22 cellular contexts compared by ENCODE assay signal in the genomic region with DNA sequence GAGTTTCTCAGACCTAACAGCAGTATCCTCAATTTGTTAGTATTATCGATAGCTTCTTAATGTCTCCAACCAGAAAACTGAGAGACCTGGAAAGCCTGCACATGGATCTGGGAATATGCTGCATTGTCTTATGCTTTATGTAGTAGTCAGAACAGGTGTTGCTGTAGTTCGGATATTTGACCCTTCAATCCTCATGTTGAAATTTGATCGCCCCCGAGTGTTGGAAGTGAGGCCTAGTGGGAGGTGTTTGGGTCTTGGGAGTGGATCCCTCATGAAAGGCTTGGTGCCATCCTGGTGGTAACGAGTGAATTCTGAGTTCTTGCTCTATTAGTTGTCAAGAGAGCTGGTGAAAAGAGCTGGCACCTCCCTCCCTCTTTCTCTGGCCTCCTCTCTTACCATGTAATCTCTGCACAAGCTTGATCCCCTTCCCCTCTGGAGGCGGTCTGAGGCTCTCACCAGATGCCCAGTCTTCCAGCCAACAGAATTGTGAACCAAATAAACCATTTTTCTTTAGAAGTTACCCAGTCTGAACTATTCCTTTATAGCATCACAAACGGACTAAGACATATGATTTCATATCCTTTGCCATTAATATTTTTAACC.
"Had no signal": no experiment of that assay in that cellular context is flagged by ENCODE, and none has a peak within 500 bp of the region (broad histone marks: within the 10 kb centered on the region; RNA-seq: fewer than 3 reads in every experiment).

No MANE protein-coding gene starts in this region.

- H3K36me3 ChIP-seq: cardiac muscle cell, esophagus squamous epithelium, gastrocnemius medialis, right lobe of liver, tibial artery had no signal

- H3K27ac Mint-ChIP-seq: activated CD4-positive, alpha-beta memory T cell treated with anti-CD3 and anti-CD28 coated beads, Interleukin-2, amount 10 ng/mL, durations not matched to agents 7 days and 5 days; activated CD8-positive, alpha-beta memory T cell treated with anti-CD3 and anti-CD28 coated beads, Interleukin-2, amount 10 ng/mL, durations not matched to agents 7 days and 5 days; activated naive CD4-positive, alpha-beta T cell treated with anti-CD3 and anti-CD28 coated beads, Interleukin-2, amount 10 ng/mL, durations not matched to agents 7 days and 5 days; endodermal cell; stimulated activated naive CD8-positive, alpha-beta T cell treated with anti-CD3 and anti-CD28 coated beads, Interleukin-15, amount 100 ng/mL, for 72 hours had no signal

- H3K27me3 Mint-ChIP-seq: activated CD4-positive, alpha-beta memory T cell treated with anti-CD3 and anti-CD28 coated beads, Interleukin-2, amount 10 ng/mL, durations not matched to agents 7 days and 5 days; activated CD8-positive, alpha-beta memory T cell treated with anti-CD3 and anti-CD28 coated beads, Interleukin-2, amount 10 ng/mL, durations not matched to agents 7 days and 5 days; activated naive CD4-positive, alpha-beta T cell treated with anti-CD3 and anti-CD28 coated beads, Interleukin-2, amount 10 ng/mL, durations not matched to agents 7 days and 5 days; stimulated activated naive CD8-positive, alpha-beta T cell treated with anti-CD3 and anti-CD28 coated beads, Interleukin-15, amount 100 ng/mL, for 72 hours had no signal

- H3K4me3 ChIP-seq: body of pancreas, cardiac muscle cell, esophagus squamous epithelium, gastrocnemius medialis, right lobe of liver, skin epidermis, tibial artery had no signal

- H3K27ac ChIP-seq: body of pancreas, cardiac muscle cell, esophagus squamous epithelium, gastrocnemius medialis, right lobe of liver, skin epidermis, tibial artery had no signal

- H3K9me3 ChIP-seq: body of pancreas, esophagus squamous epithelium, gastrocnemius medialis, right lobe of liver, tibial artery had no signal

- DNase-seq: activated CD4-positive, alpha-beta memory T cell treated with anti-CD3 and anti-CD28 coated beads, Interleukin-2, amount 10 ng/mL, durations not matched to agents 7 days and 5 days; activated CD4-positive, alpha-beta T cell treated with anti-CD3 and anti-CD28 coated beads for 4 hours; activated CD4-positive, CD25-positive, alpha-beta regulatory T cell; activated CD8-positive, alpha-beta memory T cell treated with anti-CD3 and anti-CD28 coated beads, Interleukin-2, amount 10 ng/mL, durations not matched to agents 7 days and 5 days; activated effector memory CD4-positive, alpha-beta T cell treated with anti-CD3 and anti-CD28 coated beads, Interleukin-2, amount 50 U/mL, for 16 hours; activated naive CD4-positive, alpha-beta T cell treated with anti-CD3 and anti-CD28 coated beads, Interleukin-2, amount 10 ng/mL, durations not matched to agents 7 days and 5 days; activated T-cell treated with anti-CD3 and anti-CD28 coated beads for 4 hours; body of pancreas; cortex of kidney; endodermal cell; esophagus squamous epithelium; gastrocnemius medialis; hippocampal formation; left ventricle myocardium superior; mammary epithelial cell; occipital lobe; right lobe of liver; stimulated activated CD4-positive, alpha-beta T cell treated with anti-CD3 and anti-CD28 coated beads, Interleukin-1b, Interleukin-23, amount 100 ng/mL, for 48 hours; stimulated activated naive CD8-positive, alpha-beta T cell treated with anti-CD3 and anti-CD28 coated beads, Interleukin-15, amount 100 ng/mL, for 72 hours; tibial artery had no signal

- H3K27me3 ChIP-seq: body of pancreas, cardiac muscle cell, esophagus squamous epithelium, gastrocnemius medialis, right lobe of liver, tibial artery had no signal

- H3K36me3 Mint-ChIP-seq: activated naive CD4-positive, alpha-beta T cell treated with anti-CD3 and anti-CD28 coated beads, Interleukin-2, amount 10 ng/mL, durations not matched to agents 7 days and 5 days had no signal

- H3K4me1 ChIP-seq: body of pancreas, right lobe of liver, tibial artery had no signal

- H3K4me3 Mint-ChIP-seq: activated CD4-positive, alpha-beta memory T cell treated with anti-CD3 and anti-CD28 coated beads, Interleukin-2, amount 10 ng/mL, durations not matched to agents 7 days and 5 days; activated CD8-positive, alpha-beta memory T cell treated with anti-CD3 and anti-CD28 coated beads, Interleukin-2, amount 10 ng/mL, durations not matched to agents 7 days and 5 days; activated naive CD4-positive, alpha-beta T cell treated with anti-CD3 and anti-CD28 coated beads, Interleukin-2, amount 10 ng/mL, durations not matched to agents 7 days and 5 days; endodermal cell; stimulated activated naive CD8-positive, alpha-beta T cell treated with anti-CD3 and anti-CD28 coated beads, Interleukin-15, amount 100 ng/mL, for 72 hours had no signal

- ATAC-seq: activated CD8-positive, alpha-beta memory T cell treated with anti-CD3 and anti-CD28 coated beads, Interleukin-2, amount 10 ng/mL, durations not matched to agents 7 days and 5 days; body of pancreas; left ventricle myocardium superior; right lobe of liver; stimulated activated naive CD8-positive, alpha-beta T cell treated with anti-CD3 and anti-CD28 coated beads, Interleukin-15, amount 100 ng/mL, for 72 hours had no signal
